ENCODE assay signal across 8 cellular contexts in the genomic region with DNA sequence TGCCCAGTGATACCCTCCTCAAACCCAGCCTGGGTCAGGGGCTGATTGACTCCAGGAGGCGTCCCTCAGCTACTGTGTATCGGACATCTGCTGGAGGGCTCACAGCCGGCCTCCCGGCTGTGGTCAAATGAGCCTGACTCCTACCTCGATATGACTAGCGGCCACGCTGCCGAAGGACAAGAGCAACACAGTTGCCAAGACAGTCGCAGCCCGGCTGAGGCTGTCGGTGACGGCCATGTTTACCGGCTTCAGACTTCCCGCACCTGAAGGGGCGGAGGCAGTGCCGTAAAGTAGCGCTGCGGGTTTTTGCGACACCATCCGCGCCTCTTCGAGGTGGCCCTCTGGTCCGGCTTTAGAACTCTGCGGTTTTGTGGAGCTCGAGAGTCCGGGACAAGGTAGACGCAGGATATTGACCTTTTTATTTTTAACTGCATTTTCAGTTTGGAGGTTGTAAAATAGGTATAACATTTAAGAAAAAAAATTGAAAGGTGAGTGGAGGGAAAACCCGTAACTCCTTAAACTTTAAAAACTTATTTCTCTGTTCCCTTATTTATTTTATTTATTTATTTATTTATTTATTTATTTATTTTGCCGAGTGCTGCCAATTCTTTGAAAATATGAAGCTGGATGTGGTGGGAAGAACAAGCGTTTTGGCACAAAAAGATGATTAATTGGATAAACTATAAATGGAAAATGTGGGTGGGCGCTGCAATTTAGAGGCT. TPM values are rescaled to one million over a fixed set of nuclear protein-coding genes. Genes with fewer than 3 reads are reported as not detected.
DNase-seq lines count a peak whose midpoint lies in the region; ATAC-seq and TF ChIP-seq lines count a peak whose summit lies in the region.

A gene (minus strand): TSS at position 265 of the 722 bp plus-strand sequence. CDS start 28 bp downstream, at position 237.

- CTCF ChIA-PET in IMR-90 (lab: Yijun Ruan, JAX) = no interaction called here

- H3K4me3 ChIP-seq in IMR-90 (ENCODE audit: insufficient read depth, low read depth, low read length) (peak within 1 kb of the TSS; percentile 84), epithelial cell of proximal tubule (ENCODE audit: low read depth, low read length) (peak within 1 kb of the TSS; percentile 67)

- H3K27ac ChIP-seq in IMR-90 (ENCODE audit: insufficient read depth, low read length) = peak within 1 kb of the TSS; percentile 47

- intact Hi-C loops in IMR-90 (cut with micrococcal nuclease) = loop anchor here (2.0 to 5.0 kb wide), 3 partner anchors 63 to 463 kb away; a partner anchor contains a TSS

- TF ChIP-seq RAD21 in IMR-90 (IDR thresholded peaks at IDR 0.05; ENCODE audit: low read length) = 0 out of 2 replicates have a peak, but pooled peaks have one; percentile 2

- H2AK9ac ChIP-seq in IMR-90 (replicated peaks; ENCODE audit: low read depth, low read length, poor library complexity) = peak within 1 kb of the TSS; percentile 86

- peak within 1 kb of the TSS; percentile 88 for H3K4ac ChIP-seq in IMR-90 (ENCODE audit: low read depth, low read length)

- peaks cover 3 to 14% of the 10 kb centered on the region in 2 experiments; a peak in 3 of 4 replicates for H3K79me1 ChIP-seq in IMR-90 (ENCODE audit: low read depth in 1 of 2, low read length in 2 of 2)

- TF ChIP-seq CTCF in IMR-90 (conservative IDR thresholded peaks at IDR 0.05; ENCODE audit: low read depth, low read length) = no peak
- peak; percentile 22 for TF ChIP-seq CTCF in epithelial cell of proximal tubule (conservative IDR thresholded peaks at IDR 0.05; ENCODE audit: low read depth, low read length)

- in situ Hi-C loops in IMR-90 (cut with MboI; ENCODE audit: low sequenced_read_pairs) = no loop called here

- POLR2A ChIA-PET in IMR-90 (lab: Charles Lee; ENCODE audit: unreplicated experiment) = no interaction called here

- H2BK120ac ChIP-seq in IMR-90 (ENCODE audit: low read depth, low read length) = peak within 1 kb of the TSS; percentile 75

- peak within 1 kb of the TSS; percentile 83 for H3K14ac ChIP-seq in IMR-90 (replicated peaks; ENCODE audit: low read depth, low read length)

- H3K9me3 ChIP-seq in IMR-90 (ENCODE audit: control insufficient read depth, insufficient read depth, low read length) = no peaks in the 10 kb centered on the region

- H2AFZ ChIP-seq in IMR-90 (replicated peaks; ENCODE audit: low read length, poor library complexity) = peak within 1 kb of the TSS; percentile 98

- dilution Hi-C loops in IMR-90 (cut with HindIII; ENCODE audit: low sequenced_read_pairs, unreplicated experiment) = no loop called here

- ATAC-seq in GM21528 (IDR thresholded peaks at IDR 0.05; ENCODE audit: low FRiP score, unreplicated experiment) (peak; percentile 96), IMR-90 (ENCODE audit: low read depth) (peak; percentile 98)

- H2BK5ac ChIP-seq in IMR-90 (ENCODE audit: low read depth, low read length, poor library complexity, severe bottlenecking) = peak within 1 kb of the TSS; percentile 66

- 1% methylated on average over 16 of the region's 31 CpGs; no CpG with 5 or more reads in 1 of the 2 experiments for WGBS in IMR-90 (ENCODE audit: extremely low coverage in 2 of 2, insufficient read length in 1 of 2), 2 experiments

- no peak within 1 kb of the TSS for H2AK5ac ChIP-seq in IMR-90 (ENCODE audit: low read depth, low read length)

- H4K20me1 ChIP-seq in IMR-90 (ENCODE audit: insufficient read depth, low read length) = no peaks in the 10 kb centered on the region

- H3K4me2 ChIP-seq in IMR-90 (ENCODE audit: low read depth, low read length) = peak within 1 kb of the TSS; percentile 99

- peak within 1 kb of the TSS; percentile 77 for H4K91ac ChIP-seq in IMR-90 (ENCODE audit: insufficient read depth, low read depth, low read length)

- H2BK20ac ChIP-seq in IMR-90 (ENCODE audit: low read depth, low read length) = peak within 1 kb of the TSS; percentile 6; the same call in 1 of the 2 replicates

- BruUV-seq in IMR-90 (replicated peaks; lab: Mats Ljungman, UMichigan) = no TSS peak

- no peaks in the 10 kb centered on the region for H3K27me3 ChIP-seq in IMR-90 (ENCODE audit: control insufficient read depth, insufficient read depth, low read length)

- DNase-seq in DMS114 treated with DMSO at 0.1 percent for 48 hours (lab: John Stamatoyannopoulos, UW; ENCODE audit: unreplicated experiment) (peak; percentile 75), IMR-90 (peak; percentile 79), OCI-M1 (lab: John Stamatoyannopoulos, UW) (peak; percentile 98), epithelial cell of proximal tubule (ENCODE audit: low read depth) (peak; percentile 59), mucosa of gallbladder (ENCODE audit: low spot score) (peak; percentile 92)
- peak; percentile 85 for DNase-seq in activated T-cell treated with anti-CD3 and anti-CD28 coated beads, Interleukin-2, amount 50 U/mL, for 1 hour
- DNase-seq in stimulated activated CD8-positive, alpha-beta memory T cell treated with anti-CD3 and anti-CD28 coated beads, Interleukin-4, amount 100 ng/mL, for 4 hours (ENCODE audit: low read depth in 2 of 2, low spot score in 1 of 2) = peak; percentile 74 to 76

- H4K5ac ChIP-seq in IMR-90 (ENCODE audit: low read depth, low read length) = peak within 1 kb of the TSS; percentile 64

- H3K36me3 ChIP-seq in IMR-90 (ENCODE audit: control insufficient read depth, insufficient read depth, low read length) = no peaks in the 10 kb centered on the region

- H3K56ac ChIP-seq in IMR-90 (ENCODE audit: extremely low read depth, insufficient read depth, low read length) = peak within 1 kb of the TSS; percentile 88

- peak within 1 kb of the TSS; percentile 61; the same call in 1 of the 3 replicates for H2BK15ac ChIP-seq in IMR-90 (ENCODE audit: low read depth, low read length)

- H3K4me1 ChIP-seq in IMR-90 (ENCODE audit: control insufficient read depth, insufficient read depth, low read length) = no peaks in the 10 kb centered on the region

- no peak for TF ChIP-seq POLR2A in IMR-90 (IDR thresholded peaks at IDR 0.05; ENCODE audit: low read depth, low read length)

- H3K18ac ChIP-seq in IMR-90 (ENCODE audit: low read depth, low read length) = peak within 1 kb of the TSS; percentile 51; the same call in 1 of the 2 replicates

- no peaks in the 10 kb centered on the region for H3K9me1 ChIP-seq in IMR-90 (ENCODE audit: insufficient read depth, low read length)

- H3K23ac ChIP-seq in IMR-90 (ENCODE audit: low read depth, low read length) = peak within 1 kb of the TSS; percentile 50; the same call in 1 of the 2 replicates

- H3K9ac ChIP-seq in IMR-90 (ENCODE audit: low read depth, low read length) = peak within 1 kb of the TSS; percentile 74

- peak within 1 kb of the TSS; percentile 84 to 94 for H4K8ac ChIP-seq in IMR-90 (ENCODE audit: low read depth in 2 of 2, low read length in 2 of 2)

TF ChIP-seq in IMR-90, 13 proteins besides CTCF, POLR2A, EP300 and RAD21:
- no peak for TF ChIP-seq FOS (IDR thresholded peaks at IDR 0.05; ENCODE audit: low read depth, low read length)
- no peak for TF ChIP-seq RFX5 (IDR thresholded peaks at IDR 0.05; ENCODE audit: low read depth, low read length)
- TF ChIP-seq MXI1 (IDR thresholded peaks at IDR 0.05; ENCODE audit: borderline replicate concordance, low read depth, low read length) = peak; percentile 58; the same call in 1 of the 2 replicates
- no peak for TF ChIP-seq BHLHE40 (IDR thresholded peaks at IDR 0.05; ENCODE audit: low read depth, low read length)
- TF ChIP-seq SMC3 (IDR thresholded peaks at IDR 0.05; ENCODE audit: low read depth, low read length) = no peak
- 0 out of 2 replicates have a peak, but pooled peaks have one; percentile 17 for TF ChIP-seq CEBPB (IDR thresholded peaks at IDR 0.05; ENCODE audit: low read depth, low read length)

RNA-seq across cellular contexts. Expression of the gene that starts here (rescaled TPM):
- total RNA-seq in IMR-90 (2012; rRNA removed) (15.6 and 39.2 TPM in 2 replicates), epithelial cell of proximal tubule (14.4 and 21.6 TPM in 2 replicates), mucosa of gallbladder (32.5 TPM)
- 13.6 and 21.2 TPM in 2 replicates for polyA plus RNA-seq in IMR-90 (2012; rRNA removed)
- polyA plus RNA-seq in IMR-90 (2012; cell fraction: cytosol; rRNA removed) = 1.4 and 2.7 TPM in 2 replicates
- 1.1 and 4.0 TPM in 2 replicates for polyA plus RNA-seq in IMR-90 (2012; cell fraction: nucleus; rRNA removed; ENCODE audit: low replicate concordance)

Comparison
In these comparisons a context has a peak if more than half of its experiments do, and no peak if none do; other contexts are left out.
1. Peak in every context shown above with its lines: DNase-seq, ATAC-seq, H3K4me3 ChIP-seq and H3K27ac ChIP-seq.